Comparison of ENCODE assay signal across 10 cellular contexts in genomic region chr18:79947054-79947755, GRCh38. TPM values are rescaled to one million over a fixed set of nuclear protein-coding genes. Genes with fewer than 3 reads are reported as not detected.
DNase-seq lines count a peak whose midpoint lies in the region; ATAC-seq and TF ChIP-seq lines count a peak whose summit lies in the region.
"Had no signal": no experiment of that assay in that cellular context is flagged by ENCODE, and none has a peak within 500 bp of the region (broad histone marks: within the 10 kb centered on the region; RNA-seq: fewer than 3 reads in every experiment).

No MANE protein-coding gene starts in this region.

- ATAC-seq in GM21360 (IDR thresholded peaks at IDR 0.05; ENCODE audit: unreplicated experiment) = no peak

- DNase-seq in AG08396 (ENCODE audit: low spot score) (peak; percentile 71), ecto neural progenitor cell (ENCODE audit: low spot score) (peak; percentile 34), brain microvascular endothelial cell (no peak), KBM-7 (no peak), NK-92 (lab: John Stamatoyannopoulos, UW; ENCODE audit: unreplicated experiment) (no peak)
- DNase-seq: NCI-H226 had no signal

- in situ Hi-C loops in brain microvascular endothelial cell (cut with HindIII; ENCODE audit: low pct_ligation_motif_present, low sequenced_read_pairs) (no loop called here), KBM-7 (cut with MboI; ENCODE audit: low pct_unique_long_range_greater_than_20kb, low sequenced_read_pairs) (no loop called here)

- peaks cover 4% of the 10 kb centered on the region for H3K36me3 ChIP-seq in brain microvascular endothelial cell (replicated peaks)

- no peak overlapping the region for H3K27ac ChIP-seq in brain microvascular endothelial cell

- H3K4me3 Mint-ChIP-seq in IgD-negative memory B cell (peak overlapping the region in 3 of 4 donors; percentile 11 to 50 (median 17)), nephron (peak overlapping the region; percentile 9 to 96 (median 14))
- H3K4me3 Mint-ChIP-seq: T-helper 2 cell treated with Interferon-gamma antibody and Interleukin-4, amounts not matched to agents 5 μg/mL and 100 μg/mL, for 36 hours had no signal

- H3K27me3 Mint-ChIP-seq in IgD-negative memory B cell (no peaks in the 10 kb centered on the region), nephron (ENCODE audit: low read depth) (peaks cover 4% of the 10 kb centered on the region)

- H3K36me3 Mint-ChIP-seq in IgD-negative memory B cell (peaks cover 2% of the 10 kb centered on the region), nephron (ENCODE audit: low read depth) (peaks cover 11% of the 10 kb centered on the region)

- H3K9me3 Mint-ChIP-seq in IgD-negative memory B cell (no peaks in the 10 kb centered on the region), nephron (no peaks in the 10 kb centered on the region)
- H3K9me3 Mint-ChIP-seq: T-helper 2 cell treated with Interferon-gamma antibody and Interleukin-4, amounts not matched to agents 5 μg/mL and 100 μg/mL, for 36 hours had no signal

- H3K27me3 ChIP-seq in brain microvascular endothelial cell (replicated peaks) = no peaks in the 10 kb centered on the region

- H3K4me1 Mint-ChIP-seq in IgD-negative memory B cell (peaks cover 16 to 49% (median 25%) of the 10 kb centered on the region in 3 donors), nephron (peaks cover 65% of the 10 kb centered on the region)

- peak overlapping the region in 1 of 3 donors; percentile 51 for H3K27ac Mint-ChIP-seq in IgD-negative memory B cell
- no peak overlapping the region for H3K27ac Mint-ChIP-seq in nephron
- H3K27ac Mint-ChIP-seq: T-helper 2 cell treated with Interferon-gamma antibody and Interleukin-4, amounts not matched to agents 5 μg/mL and 100 μg/mL, for 36 hours had no signal

- no peak overlapping the region for H3K4me3 ChIP-seq in brain microvascular endothelial cell (ENCODE audit: low read depth, low read length)

- TF ChIP-seq CTCF in nephron (IDR thresholded peaks at IDR 0.05; ENCODE audit: unreplicated experiment in 3 of 3) (no peak), brain microvascular endothelial cell (IDR thresholded peaks at IDR 0.05; ENCODE audit: low read depth, low read length, missing control alignments) (no peak)

RNA-seq across cellular contexts. Expression of gene SLC66A2, which starts 4.2 kb away (rescaled TPM):
- polyA plus RNA-seq in IgD-negative memory B cell = 30.3 TPM

RNA-seq across cellular contexts. Expression of gene HSBP1L1, which starts 17.2 kb away (rescaled TPM):
- polyA plus RNA-seq in IgD-negative memory B cell = 10.9 TPM

RNA-seq across cellular contexts. Expression of gene TXNL4A, which starts 41.2 kb away (rescaled TPM):
- 222 TPM for polyA plus RNA-seq in IgD-negative memory B cell

Comparison
In these comparisons a context has a peak if more than half of its experiments do, and no peak if none do; other contexts are left out.
1. DNase-seq: peak in AG08396 (single experiment) and ecto neural progenitor cell (single experiment); none in brain microvascular endothelial cell (single experiment), KBM-7 (single experiment) and NK-92 (single experiment).